Comparison of ENCODE assay signal across 1 cellular context in genomic region chr6:27599859-27600532, GRCh38.
TF ChIP-seq lines count a peak whose summit lies in the region.

No MANE protein-coding gene starts in this region.

TF ChIP-seq in A549, 52 proteins besides CTCF, POLR2A, EP300 and RAD21 (continued from another document):
- no peak for TF ChIP-seq REST (IDR thresholded peaks at IDR 0.05)
- no peak for TF ChIP-seq PHF8 (IDR thresholded peaks at IDR 0.05; ENCODE audit: borderline replicate concordance, low read depth)
- TF ChIP-seq SREBF2 (IDR thresholded peaks at IDR 0.05) = no peak
- TF ChIP-seq RCOR1 (IDR thresholded peaks at IDR 0.05; ENCODE audit: low read depth, low read length) = no peak
- no peak for TF ChIP-seq MAFK (IDR thresholded peaks at IDR 0.05; ENCODE audit: partially characterized antibody)
- TF ChIP-seq RFX5 (IDR thresholded peaks at IDR 0.05) = no peak
- no peak for TF ChIP-seq POLR2AphosphoS2 (conservative IDR thresholded peaks at IDR 0.05; ENCODE audit: low read length)
- no peak for TF ChIP-seq EHF (CRISPR knock-in tag; IDR thresholded peaks at IDR 0.05)
- no peak for TF ChIP-seq FOSB (CRISPR knock-in tag; IDR thresholded peaks at IDR 0.05)
